Comparison of ENCODE assay signal across 8 cellular contexts in genomic region chr6:135183532-135184440, GRCh38. TPM values are rescaled to one million over a fixed set of nuclear protein-coding genes. Genes with fewer than 3 reads are reported as not detected.
DNase-seq lines count a peak whose midpoint lies in the region; ATAC-seq and TF ChIP-seq lines count a peak whose summit lies in the region.

No MANE protein-coding gene starts in this region.

- H3K4me1 ChIP-seq in BLaER1: peaks cover 50% of the 10 kb centered on the region
- H3K4me1 ChIP-seq in esophagus squamous epithelium: peaks cover 3 to 63% (median 22%) of the 10 kb centered on the region in 3 donors
- peaks cover 45 to 55% of the 10 kb centered on the region in 2 experiments for H3K4me1 ChIP-seq in neutrophil (ENCODE audit: control insufficient read depth in 1 of 2, insufficient read depth in 1 of 2, low read depth in 1 of 2, low read length in 1 of 2)
- H3K4me1 ChIP-seq in vagina: peaks cover 28% of the 10 kb centered on the region

- no peaks in the 10 kb centered on the region; the same call in 1 of the 2 replicates for H3K9me3 ChIP-seq in BLaER1
- no peaks in the 10 kb centered on the region for H3K9me3 ChIP-seq in esophagus squamous epithelium
- H3K9me3 ChIP-seq in neutrophil: no peaks in the 10 kb centered on the region
- H3K9me3 ChIP-seq in vagina: no peaks in the 10 kb centered on the region

- peak overlapping the region; percentile 99 for H3K27ac ChIP-seq in BLaER1
- H3K27ac ChIP-seq in esophagus squamous epithelium: peak overlapping the region in 3 of 4 donors; percentile 25 to 65 (median 60)
- peak overlapping the region; percentile 65 for H3K27ac ChIP-seq in neutrophil
- H3K27ac ChIP-seq in vagina: peak overlapping the region; percentile 21

- TF ChIP-seq POLR2A in esophagus squamous epithelium (IDR thresholded peaks at IDR 0.05) (no peak), vagina (IDR thresholded peaks at IDR 0.05) (no peak)

- H3K27me3 ChIP-seq in BLaER1: no peaks in the 10 kb centered on the region
- peaks cover 0 to 44% (median 4%) of the 10 kb centered on the region in 4 donors for H3K27me3 ChIP-seq in esophagus squamous epithelium
- no peaks in the 10 kb centered on the region for H3K27me3 ChIP-seq in neutrophil
- no peaks in the 10 kb centered on the region for H3K27me3 ChIP-seq in vagina

- WGBS in esophagus squamous epithelium, 2 donors: 6 to 7% methylated on average over 19 of the region's 19 CpGs

- DNase-seq in NOMO-1 treated with DMSO at 0.1 percent for 48 hours (lab: John Stamatoyannopoulos, UW; ENCODE audit: unreplicated experiment) (peak; percentile 94), esophagus squamous epithelium (lab: John Stamatoyannopoulos, UW) (no peak), vagina (ENCODE audit: extremely low spot score in 2 of 2) (no peak)
- DNase-seq in activated CD8-positive, alpha-beta memory T cell treated with anti-CD3 and anti-CD28 coated beads, Interleukin-2, amount 50 U/mL, for 48 hours: peak; percentile 84

- intact Hi-C loops in esophagus squamous epithelium (cut with DNase I): no loop called here
- intact Hi-C loops in vagina (cut with DNase I): no loop called here

- H3K4me2 ChIP-seq in BLaER1: peak overlapping the region; percentile 92

- peak; percentile 35 for ATAC-seq in GM18909 (IDR thresholded peaks at IDR 0.05; ENCODE audit: poor library complexity, unreplicated experiment)
- peak; percentile 44 for ATAC-seq in HG03378 (IDR thresholded peaks at IDR 0.05; ENCODE audit: unreplicated experiment)

- H3K4me3 ChIP-seq in BLaER1 (peak overlapping the region; percentile 99), esophagus squamous epithelium (peak overlapping the region; percentile 43 to 79 (median 62)), neutrophil (ENCODE audit: low read depth in 1 of 2, low read length in 1 of 2) (peak overlapping the region; percentile 64 to 65), vagina (peak overlapping the region; percentile 45 to 56)

- peak overlapping the region; percentile 99 for H3K9ac ChIP-seq in BLaER1

- peaks cover 66% of the 10 kb centered on the region for H3K36me3 ChIP-seq in BLaER1
- no peaks in the 10 kb centered on the region for H3K36me3 ChIP-seq in esophagus squamous epithelium
- H3K36me3 ChIP-seq in neutrophil: no peaks in the 10 kb centered on the region
- H3K36me3 ChIP-seq in vagina: no peaks in the 10 kb centered on the region

- peak; percentile 33 to 71 (median 52) for TF ChIP-seq CTCF in esophagus squamous epithelium (IDR thresholded peaks at IDR 0.05)
- peak; percentile 47 for TF ChIP-seq CTCF in neutrophil (IDR thresholded peaks at IDR 0.05)
- TF ChIP-seq CTCF in vagina (IDR thresholded peaks at IDR 0.05): peak in 1 of 3 experiments; percentile 56

- H4K20me1 ChIP-seq in BLaER1: peaks cover 67% of the 10 kb centered on the region

RNA-seq across cellular contexts. Expression of gene MYB, which starts 2.7 kb away (rescaled TPM):
- total RNA-seq in esophagus squamous epithelium (1 to 10 TPM; 2.6 to 6.9 (median 3.1) TPM), vagina (2.5 TPM)

Comparison
In these comparisons a context has a peak if more than half of its experiments do, and no peak if none do; other contexts are left out.
1. H3K27ac ChIP-seq: peak in every context shown above with its lines; median percentile 99 in BLaER1; 65 in neutrophil; 60 in esophagus squamous epithelium; 21 in vagina.
2. DNase-seq: peak in NOMO-1 treated with DMSO at 0.1 percent for 48 hours (single experiment) and activated CD8-positive, alpha-beta memory T cell treated with anti-CD3 and anti-CD28 coated beads, Interleukin-2, amount 50 U/mL, for 48 hours (single experiment); none in esophagus squamous epithelium (single experiment) and vagina (0 of 2).
3. Peak in every context shown above with its lines, with median percentiles within 50 percentile points of each other: H3K4me3 ChIP-seq.